16 cellular contexts compared by ENCODE assay signal in the genomic region with DNA sequence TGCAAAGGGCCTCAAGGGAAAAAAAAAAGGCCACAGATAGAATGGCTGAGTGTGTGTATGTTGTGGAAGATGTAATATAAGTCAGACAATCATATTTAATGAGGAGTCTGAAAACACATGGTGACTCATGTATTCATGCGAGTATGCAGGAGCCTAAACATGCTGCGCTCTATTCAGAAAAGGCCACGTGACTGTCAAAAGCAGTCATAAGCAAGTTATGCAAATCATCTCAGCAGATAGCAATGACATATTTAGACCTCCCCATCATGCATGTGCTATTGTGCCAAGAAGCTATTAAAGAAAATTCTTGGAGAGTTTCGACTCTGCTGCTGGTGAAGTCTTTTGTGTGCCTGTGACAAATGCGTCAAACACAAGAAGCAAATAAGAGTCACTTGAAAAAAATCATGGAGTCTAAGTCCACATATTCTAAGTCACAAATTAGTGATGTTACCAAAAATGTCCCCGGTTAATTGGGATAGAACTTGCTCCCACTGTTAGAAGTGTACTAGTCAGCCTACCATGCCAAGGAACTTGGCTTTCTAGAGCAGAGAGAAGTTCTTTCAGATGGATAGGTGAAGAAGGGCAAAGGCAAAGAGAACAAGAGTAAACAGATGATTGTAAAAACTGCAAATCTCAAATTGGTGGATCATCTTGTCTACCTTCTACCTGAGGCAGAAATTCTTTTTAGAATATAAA. TPM values are rescaled to one million over a fixed set of nuclear protein-coding genes. Genes with fewer than 3 reads are reported as not detected.
DNase-seq lines count a peak whose midpoint lies in the region; ATAC-seq and TF ChIP-seq lines count a peak whose summit lies in the region.
"Had no signal": no experiment of that assay in that cellular context is flagged by ENCODE, and none has a peak within 500 bp of the region (broad histone marks: within the 10 kb centered on the region; RNA-seq: fewer than 3 reads in every experiment).

No MANE protein-coding gene starts in this region.

- POLR2A ChIA-PET in AG04449 (lab: Yijun Ruan, JAX): interaction anchor here (0.7 kb wide), 1 partner anchor 128 kb away, joined by 3 read pairs; no protein-coding TSS in a partner anchor

- no peaks in the 10 kb centered on the region for H3K27me3 ChIP-seq in foreskin keratinocyte
- H3K27me3 ChIP-seq in effector memory CD4-positive, alpha-beta T cell (replicated peaks; ENCODE audit: control insufficient read depth, insufficient read depth, low read length, poor library complexity, severe bottlenecking): no peaks in the 10 kb centered on the region

- peak; percentile 97 for DNase-seq in AG04449 (ENCODE audit: low read depth, low spot score)
- DNase-seq in HFF-Myc (ENCODE audit: extremely low read depth, low read depth): peak; percentile 26
- peak; percentile 81 for DNase-seq in amniotic stem cell (lab: John Stamatoyannopoulos, UW)
- peak; percentile 92 to 96 for DNase-seq in foreskin keratinocyte
- no peak for DNase-seq in effector memory CD4-positive, alpha-beta T cell
- DNase-seq in NCI-H2081 treated with DMSO at 0.1 percent for 48 hours (lab: John Stamatoyannopoulos, UW): no peak
- no peak for DNase-seq in 8988T
- DNase-seq in activated CD4-positive, alpha-beta T cell treated with anti-CD3 and anti-CD28 coated beads for 48 hours: no peak
- DNase-seq: activated T-cell treated with anti-CD3 and anti-CD28 coated beads, Interleukin-2, amount 50 U/mL, for 1 hour; GOT3; KG1; mesendoderm; NCI-H2227 treated with DMSO at 0.1 percent for 48 hours; SHP77 treated with DMSO at 0.1 percent for 48 hours had no signal

- H3K27ac ChIP-seq in foreskin keratinocyte: no peak overlapping the region
- H3K27ac ChIP-seq in effector memory CD4-positive, alpha-beta T cell (ENCODE audit: insufficient read depth, low read length, poor library complexity, severe bottlenecking): no peak overlapping the region
- H3K27ac ChIP-seq: C4-2B, thoracic aorta had no signal

- no peaks in the 10 kb centered on the region for H3K36me3 ChIP-seq in effector memory CD4-positive, alpha-beta T cell (ENCODE audit: control insufficient read depth, insufficient read depth, low read length)
- H3K36me3 ChIP-seq: thoracic aorta had no signal

- H3K4me3 ChIP-seq in AG04449 (ENCODE audit: low read depth, low read length) (no peak overlapping the region), HFF-Myc (replicated peaks; ENCODE audit: low read depth, low read length) (no peak overlapping the region)
- no peak overlapping the region for H3K4me3 ChIP-seq in effector memory CD4-positive, alpha-beta T cell (ENCODE audit: insufficient read depth, low read depth, low read length, poor library complexity, severe bottlenecking)
- H3K4me3 ChIP-seq: thoracic aorta had no signal

- no peaks in the 10 kb centered on the region for H3K9me3 ChIP-seq in effector memory CD4-positive, alpha-beta T cell (ENCODE audit: control insufficient read depth, low read length)
- H3K9me3 ChIP-seq: thoracic aorta had no signal

- H3K4me1 ChIP-seq in foreskin keratinocyte: peaks cover 6% of the 10 kb centered on the region
- no peaks in the 10 kb centered on the region for H3K4me1 ChIP-seq in effector memory CD4-positive, alpha-beta T cell (ENCODE audit: control insufficient read depth, insufficient read depth, low read length, poor library complexity, severe bottlenecking)

- TF ChIP-seq CTCF in AG04449 (IDR thresholded peaks at IDR 0.05; ENCODE audit: insufficient read depth, low read length, missing control alignments): no peak
- no peak for TF ChIP-seq CTCF in HFF-Myc (IDR thresholded peaks at IDR 0.05; ENCODE audit: low read depth, low read length, missing control alignments)
- TF ChIP-seq CTCF in foreskin keratinocyte (conservative IDR thresholded peaks at IDR 0.05): no peak

- peak; percentile 98 for ATAC-seq in foreskin keratinocyte

- CTCF ChIA-PET in AG04449 (lab: Yijun Ruan, JAX): interaction anchor here (1.8 kb wide), 1 partner anchor 77 kb away, joined by 4 read pairs; no protein-coding TSS in a partner anchor

RNA-seq across cellular contexts. Expression of a gene that starts 5.0 kb away (rescaled TPM):
- total RNA-seq in foreskin keratinocyte: 0.25 and 0.34 TPM in 2 replicates
- polyA plus RNA-seq in foreskin keratinocyte: 0.03 and 0.09 TPM in 2 replicates

Comparison
In these comparisons a context has a peak if more than half of its experiments do, and no peak if none do; other contexts are left out.
1. DNase-seq: peak in AG04449 (single experiment), HFF-Myc (single experiment), amniotic stem cell (single experiment) and foreskin keratinocyte (2 of 2); none in effector memory CD4-positive, alpha-beta T cell (0 of 3), NCI-H2081 treated with DMSO at 0.1 percent for 48 hours (single experiment), 8988T (single experiment) and activated CD4-positive, alpha-beta T cell treated with anti-CD3 and anti-CD28 coated beads for 48 hours (single experiment).